ENCODE assay signal across 29 cellular contexts in the genomic region with DNA sequence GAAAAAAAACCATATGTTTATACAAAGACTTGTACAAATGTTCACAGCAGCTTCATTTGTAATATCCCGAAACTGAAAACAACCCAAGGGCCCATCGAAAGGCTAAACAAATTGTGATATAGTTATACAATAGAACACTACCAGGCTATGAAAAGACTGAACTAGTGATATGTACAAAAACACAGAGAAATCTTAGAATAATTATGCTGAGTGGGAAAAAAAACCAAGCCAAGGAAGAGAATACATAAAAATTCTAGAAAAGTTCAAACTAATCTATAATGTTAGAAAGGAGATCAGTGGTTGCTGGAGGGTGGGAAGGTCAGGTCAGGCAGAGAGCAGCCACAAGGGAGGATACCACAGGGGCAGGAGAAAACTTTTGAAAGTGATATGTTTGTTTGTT. TPM values are rescaled to one million over a fixed set of nuclear protein-coding genes. Genes with fewer than 3 reads are reported as not detected.
"Had no signal": no experiment of that assay in that cellular context is flagged by ENCODE, and none has a peak within 500 bp of the region (broad histone marks: within the 10 kb centered on the region; RNA-seq: fewer than 3 reads in every experiment).

No MANE protein-coding gene starts in this region.

- H3K27me3 ChIP-seq: colonic mucosa, dorsolateral prefrontal cortex, foreskin keratinocyte, gastrocnemius medialis had no signal

- H3K27ac ChIP-seq: colonic mucosa, coronary artery, dorsolateral prefrontal cortex, epithelial cell of prostate, esophagus muscularis mucosa, esophagus squamous epithelium, foreskin keratinocyte, gastrocnemius medialis, gastroesophageal sphincter, heart left ventricle, heart right ventricle had no signal

- ATAC-seq: effector memory CD8-positive, alpha-beta T cell; esophagus mucosa; foreskin keratinocyte; gastrocnemius medialis; gastroesophageal sphincter; heart left ventricle; heart right ventricle had no signal

- H3K9me3 Mint-ChIP-seq: dendritic cell treated with granulocyte-macrophage colony-stimulating factor and Interleukin-4, amounts not matched to agents 40 ng/mL and 50 ng/mL, for 4 days; endodermal cell had no signal

- FAIRE-seq: colon, endometrium, endothelial cell of umbilical vein, frontal cortex had no signal

- H3K4me3 ChIP-seq: colonic mucosa, coronary artery, dorsolateral prefrontal cortex, esophagus muscularis mucosa, esophagus squamous epithelium, gastrocnemius medialis, gastroesophageal sphincter, heart left ventricle, heart right ventricle had no signal

- H3K4me1 ChIP-seq: colonic mucosa, esophagus muscularis mucosa, esophagus squamous epithelium, foreskin keratinocyte, gastrocnemius medialis, gastroesophageal sphincter, heart left ventricle, heart right ventricle had no signal

- H3K4me1 Mint-ChIP-seq: endodermal cell had no signal

- H3K4me3 Mint-ChIP-seq: dendritic cell treated with granulocyte-macrophage colony-stimulating factor and Interleukin-4, amounts not matched to agents 40 ng/mL and 50 ng/mL, for 4 days; effector memory CD8-positive, alpha-beta T cell; endodermal cell had no signal

- H3K36me3 ChIP-seq: colonic mucosa, esophagus muscularis mucosa, esophagus squamous epithelium, gastrocnemius medialis, gastroesophageal sphincter, heart left ventricle, heart right ventricle had no signal

- H3K9me3 ChIP-seq: colonic mucosa, esophagus muscularis mucosa, esophagus squamous epithelium, gastrocnemius medialis, gastroesophageal sphincter had no signal

- DNase-seq: colonic mucosa; cortex of kidney; dermis blood vessel endothelial cell; dorsolateral prefrontal cortex; effector CD4-positive, alpha-beta T cell; effector CD8-positive, alpha-beta T cell; effector memory CD4-positive, alpha-beta T cell; effector memory CD8-positive, alpha-beta T cell; endodermal cell; erythroblast; esophagus squamous epithelium; foreskin fibroblast; foreskin keratinocyte; foreskin melanocyte; gastrocnemius medialis; glutamatergic neuron; head of caudate nucleus; heart left ventricle; heart right ventricle had no signal

- H3K27ac Mint-ChIP-seq: dendritic cell treated with granulocyte-macrophage colony-stimulating factor and Interleukin-4, amounts not matched to agents 40 ng/mL and 50 ng/mL, for 4 days; effector memory CD8-positive, alpha-beta T cell; endodermal cell had no signal

RNA-seq across cellular contexts. Expression of gene PABPC3, which starts 7.8 kb away (rescaled TPM):
- total RNA-seq: gastrocnemius medialis had no signal
